23 cellular contexts compared by ENCODE assay signal in genomic region chr15:100227781-100228180, GRCh38.
"Had no signal": no experiment of that assay in that cellular context is flagged by ENCODE, and none has a peak within 500 bp of the region (broad histone marks: within the 10 kb centered on the region; RNA-seq: fewer than 3 reads in every experiment).

No MANE protein-coding gene starts in this region.

- H3K27me3 ChIP-seq: esophagus muscularis mucosa, gastroesophageal sphincter, heart left ventricle, hepatocyte, left lung had no signal

- H3K4me2 ChIP-seq: hepatocyte had no signal

- DNase-seq: dermis blood vessel endothelial cell; dorsolateral prefrontal cortex; effector CD4-positive, alpha-beta T cell; effector memory CD4-positive, alpha-beta T cell; foreskin keratinocyte; hypothalamus; left cardiac atrium; left lung; left ventricle myocardium superior; lower lobe of right lung; mesenchymal stem cell; mucosa of descending colon; naive B cell had no signal

- H3K4me3 ChIP-seq: coronary artery, dorsolateral prefrontal cortex, esophagus muscularis mucosa, gastroesophageal sphincter, heart left ventricle, hepatocyte, left lung, lower lobe of right lung, mucosa of descending colon had no signal

- H2AFZ ChIP-seq: hepatocyte had no signal

- H3K4me1 ChIP-seq: esophagus muscularis mucosa, gastroesophageal sphincter, heart left ventricle, left lung, lower lobe of right lung had no signal

- ATAC-seq: foreskin keratinocyte, gastroesophageal sphincter, heart left ventricle, left cardiac atrium, left lung, left ventricle myocardium superior, lower lobe of right lung, mucosa of descending colon had no signal

- H3K79me2 ChIP-seq: hepatocyte had no signal

- FAIRE-seq: colon, endothelial cell of umbilical vein, frontal cortex, islet of Langerhans, keratinocyte had no signal

- H3K36me3 ChIP-seq: heart left ventricle, left lung, lower lobe of right lung had no signal

- H3K27ac ChIP-seq: coronary artery, dorsolateral prefrontal cortex, esophagus muscularis mucosa, foreskin keratinocyte, gastroesophageal sphincter, heart left ventricle, hepatocyte, left lung, lower lobe of right lung had no signal

- H3K9me3 ChIP-seq: esophagus muscularis mucosa, gastroesophageal sphincter, heart left ventricle, left lung, lower lobe of right lung, mucosa of descending colon had no signal
